ENCODE assay signal across 1 cellular context in genomic region chr5:56908942-56909293, GRCh38.
TF ChIP-seq lines count a peak whose summit lies in the region.

No MANE protein-coding gene starts in this region.

TF ChIP-seq in H1, 55 proteins besides CTCF, POLR2A, EP300 and RAD21:
- TF ChIP-seq ASH2L (IDR thresholded peaks at IDR 0.05; ENCODE audit: low read length), result peak; percentile 37
- TF ChIP-seq BRCA1 (IDR thresholded peaks at IDR 0.05; ENCODE audit: low read depth, low read length), result no peak
- TF ChIP-seq CREB1 (IDR thresholded peaks at IDR 0.05), result 0 out of 2 replicates have a peak, but pooled peaks have one; percentile 2
